ENCODE assay signal across 15 cellular contexts in the genomic region with DNA sequence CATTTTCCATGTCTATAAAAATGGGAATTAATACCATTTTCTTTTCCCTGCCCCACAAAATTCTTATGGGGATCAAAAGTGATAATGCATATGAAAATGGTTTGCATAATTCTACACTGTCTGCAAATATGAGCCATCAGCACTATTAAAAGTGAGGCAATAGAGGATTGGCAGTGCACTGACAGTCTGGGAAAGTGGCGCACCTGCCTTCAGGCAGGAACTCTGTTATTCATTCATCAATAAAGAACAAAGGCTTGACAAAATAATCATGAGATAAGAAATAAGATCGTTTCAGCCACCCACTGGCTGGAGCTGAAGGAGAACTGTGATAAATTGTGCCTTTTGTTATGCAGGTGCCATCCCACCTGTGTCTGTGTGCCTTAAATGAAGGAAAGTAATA. TPM values are rescaled to one million over a fixed set of nuclear protein-coding genes. Genes with fewer than 3 reads are reported as not detected.
"Had no signal": no experiment of that assay in that cellular context is flagged by ENCODE, and none has a peak within 500 bp of the region (broad histone marks: within the 10 kb centered on the region; RNA-seq: fewer than 3 reads in every experiment).

No MANE protein-coding gene starts in this region.

- H3K9me3 ChIP-seq: esophagus squamous epithelium, tibial artery had no signal

- H3K27me3 ChIP-seq: esophagus squamous epithelium, tibial artery had no signal

- H3K36me3 ChIP-seq: esophagus squamous epithelium, tibial artery had no signal

- H3K27ac ChIP-seq: esophagus squamous epithelium, tibial artery had no signal

- ATAC-seq: activated CD4-positive, alpha-beta T cell treated with anti-CD3 and anti-CD28 coated beads for 36 hours; left ventricle myocardium superior had no signal

- DNase-seq: activated CD4-positive, alpha-beta T cell treated with anti-CD3 and anti-CD28 coated beads for 36 hours; activated CD4-positive, alpha-beta T cell treated with anti-CD3 and anti-CD28 coated beads, Interleukin-2, amount 50 U/mL, for 48 hours; amniotic stem cell; dermis blood vessel endothelial cell; effector memory CD4-positive, alpha-beta T cell; esophagus squamous epithelium; immature natural killer cell; kidney glomerular epithelial cell; left ventricle myocardium superior; stimulated activated CD4-positive, alpha-beta T cell treated with anti-CD3 and anti-CD28 coated beads, Interleukin-12 subunit alpha, Interleukin-12 subunit beta, amount 100 ng/mL, for 4 hours; stimulated activated CD4-positive, alpha-beta T cell treated with anti-CD3 and anti-CD28 coated beads, Interleukin-1b, Interleukin-23, amount 100 ng/mL, for 48 hours; stimulated activated CD8-positive, alpha-beta memory T cell treated with anti-CD3 and anti-CD28 coated beads, Interleukin-4, amount 100 ng/mL, for 48 hours; stimulated activated naive CD4-positive, alpha-beta T cell treated with Interleukin-2 at 50 U/mL for 16 hours; tibial artery had no signal

- H3K4me3 ChIP-seq: esophagus squamous epithelium, tibial artery had no signal

- H3K4me1 ChIP-seq: tibial artery had no signal

RNA-seq across cellular contexts. Expression of gene PACSIN3, which starts 59.0 kb away (rescaled TPM):
- polyA plus RNA-seq: neural cell had no signal
